In genomic region chr6:19605624-19606023, GRCh38 we compare ENCODE assay signal across 28 cellular contexts.
"Had no signal": no experiment of that assay in that cellular context is flagged by ENCODE, and none has a peak within 500 bp of the region (broad histone marks: within the 10 kb centered on the region; RNA-seq: fewer than 3 reads in every experiment).

No MANE protein-coding gene starts in this region.

- H3K36me3 ChIP-seq: brain microvascular endothelial cell, gastrocnemius medialis, left ventricle myocardium inferior, suprapubic skin, tibial artery, upper lobe of right lung, WERI-Rb-1 had no signal

- ATAC-seq: gastrocnemius medialis, natural killer cell, right cardiac atrium, upper lobe of right lung had no signal

- H3K9me3 ChIP-seq: gastrocnemius medialis, left ventricle myocardium inferior, suprapubic skin, tibial artery, upper lobe of right lung had no signal

- H3K4me1 ChIP-seq: gastrocnemius medialis, left ventricle myocardium inferior, suprapubic skin, upper lobe of right lung had no signal

- H3K4me3 ChIP-seq: coronary artery, dorsolateral prefrontal cortex, gastrocnemius medialis, left ventricle myocardium inferior, lung, suprapubic skin, tibial artery, upper lobe of right lung had no signal

- H3K27me3 ChIP-seq: brain microvascular endothelial cell, gastrocnemius medialis, suprapubic skin, tibial artery, upper lobe of right lung had no signal

- H3K27ac ChIP-seq: brain microvascular endothelial cell, coronary artery, dorsolateral prefrontal cortex, gastrocnemius medialis, left ventricle myocardium inferior, suprapubic skin, tibial artery, upper lobe of right lung, WERI-Rb-1 had no signal

- DNase-seq: activated CD4-positive, alpha-beta memory T cell treated with anti-CD3 and anti-CD28 coated beads for 36 hours; activated CD4-positive, alpha-beta T cell treated with anti-CD3 and anti-CD28 coated beads, Interleukin-2, amount 10 ng/mL, durations not matched to agents 24 days and 14 days; activated CD4-positive, CD25-positive, alpha-beta regulatory T cell treated with anti-CD3 and anti-CD28 coated beads, Interleukin-2, amount 50 U/mL, for 72 hours; activated CD8-positive, alpha-beta memory T cell treated with anti-CD3 and anti-CD28 coated beads, Interleukin-2, amount 50 U/mL, for 48 hours; activated gamma-delta T cell treated with Interleukin-2 at 50 U/mL for 16 hours; activated naive CD4-positive, alpha-beta T cell treated with anti-CD3 and anti-CD28 coated beads, Interleukin-2, amount 50 U/mL, for 16 hours; activated T-cell treated with anti-CD3 and anti-CD28 coated beads, Interleukin-2, amount 50 U/mL, for 24 hours; amniotic stem cell; brain microvascular endothelial cell; dorsolateral prefrontal cortex; effector memory CD4-positive, alpha-beta T cell; gastrocnemius medialis; glutamatergic neuron; islet precursor cell; left ventricle myocardium inferior; mesendoderm; natural killer cell; posterior cingulate gyrus; right cardiac atrium; stimulated activated CD4-positive, alpha-beta T cell treated with anti-CD3 and anti-CD28 coated beads, Interleukin-15, amount 100 ng/mL, for 24 hours; stimulated activated CD4-positive, alpha-beta T cell treated with anti-CD3 and anti-CD28 coated beads, Interleukin-2, amount 100 ng/mL, for 24 hours; stimulated activated naive CD4-positive, alpha-beta T cell; tibial artery; upper lobe of right lung; WERI-Rb-1 had no signal
